In the genomic region with DNA sequence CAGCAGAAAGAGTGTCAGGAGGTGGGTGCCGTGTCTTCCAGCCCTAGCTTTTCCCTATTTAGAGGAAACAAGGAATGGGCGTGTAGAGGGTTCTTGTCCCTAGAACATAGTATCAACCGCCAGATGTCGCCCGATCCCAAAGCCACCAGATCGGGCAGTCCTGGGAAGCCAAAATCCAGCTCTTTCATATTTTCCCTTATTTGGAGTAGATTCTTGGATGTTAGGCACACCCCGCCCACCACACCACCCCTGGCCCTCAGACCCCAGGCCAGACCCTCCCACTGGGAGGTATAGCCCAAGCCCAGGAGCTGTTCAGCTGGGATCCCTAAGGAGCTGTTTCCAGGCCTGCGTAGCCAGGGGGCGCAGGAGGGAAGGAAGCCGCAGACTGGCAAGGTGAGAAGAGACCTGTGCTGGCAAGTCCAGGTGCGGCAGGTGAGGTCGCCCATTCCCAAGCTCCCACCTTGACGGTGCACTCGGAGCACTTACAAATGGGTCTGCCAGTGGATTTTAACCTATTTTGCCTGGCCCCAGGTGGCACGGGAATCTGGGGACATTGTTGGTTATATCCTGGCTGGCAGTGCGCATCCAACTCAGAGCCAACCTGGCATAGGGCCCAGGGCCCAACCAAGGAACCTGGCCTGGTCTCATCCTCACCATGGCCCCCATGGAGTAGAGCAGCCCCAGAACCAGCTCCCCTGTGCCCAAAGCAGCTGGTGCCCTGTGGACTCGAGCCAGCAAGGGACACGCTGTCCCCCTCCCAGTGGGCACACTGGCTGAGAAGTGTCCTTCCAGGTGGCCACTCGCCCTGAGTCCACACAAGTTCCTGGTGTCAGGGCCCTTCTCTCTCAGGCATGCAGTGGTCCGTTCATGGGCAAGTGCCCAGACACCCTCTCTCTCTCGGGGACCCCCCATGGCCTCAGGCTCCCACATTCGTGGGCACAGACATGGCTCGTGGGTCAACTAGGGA, we compare ENCODE assay signal across 1 cellular context.
TF ChIP-seq lines count a peak whose summit lies in the region.

No MANE protein-coding gene starts in this region.

TF ChIP-seq in IMR-90, 13 proteins besides CTCF, POLR2A, EP300 and RAD21:
- TF ChIP-seq NFE2L2 (IDR thresholded peaks at IDR 0.05; ENCODE audit: low read depth, low read length): no peak
- peak; percentile 32; the same call in 1 of the 2 replicates for TF ChIP-seq MAZ (IDR thresholded peaks at IDR 0.05; ENCODE audit: borderline replicate concordance, low read depth, low read length)
